In genomic region chr10:112137381-112137987, GRCh38 we compare ENCODE assay signal across 8 cellular contexts. TPM values are rescaled to one million over a fixed set of nuclear protein-coding genes. Genes with fewer than 3 reads are reported as not detected.
DNase-seq lines count a peak whose midpoint lies in the region; ATAC-seq and TF ChIP-seq lines count a peak whose summit lies in the region.

No MANE protein-coding gene starts in this region.

- H3K9me3 ChIP-seq in HEK293 (ENCODE audit: control insufficient read depth, insufficient read depth, low read depth, low read length) = no peaks in the 10 kb centered on the region

- H3K4me1 ChIP-seq in HEK293 (ENCODE audit: control insufficient read depth, insufficient read depth, low read length) = no peaks in the 10 kb centered on the region

- DNase-seq in GM12864 (ENCODE audit: low read depth) (no peak), NCI-H2107 (lab: John Stamatoyannopoulos, UW) (peak; percentile 9), cerebellar cortex (ENCODE audit: low spot score) (peak; percentile 89), left lobe of liver (ENCODE audit: low spot score) (peak; percentile 67)
- DNase-seq in activated CD4-positive, CD25-positive, alpha-beta regulatory T cell treated with anti-CD3 and anti-CD28 coated beads, Interleukin-2, amount 50 U/mL, for 16 hours (ENCODE audit: low read depth, low spot score) = peak; percentile 26
- DNase-seq in stimulated activated CD4-positive, alpha-beta T cell treated with anti-CD3 and anti-CD28 coated beads, Interleukin-4, amount 100 ng/mL, for 1 hour = peak; percentile 61

- POLR2A ChIA-PET in HEK293 (lab: Yijun Ruan, JAX) = no interaction called here

- CTCF ChIA-PET in HEK293 (lab: Yijun Ruan, JAX) = interaction anchor here (0.6 to 4.5 kb wide), 62 partner anchors 9 to 1405 kb away, joined by 3 to 60 read pairs (median 4); partner anchors contain the start of genes ADRA2A and GPAM

- peak; percentile 93 for TF ChIP-seq CTCF in GM12864 (IDR thresholded peaks at IDR 0.05; ENCODE audit: low read depth, low read length, missing control alignments)
- TF ChIP-seq CTCF in HEK293 (tag by site-specific recombination; IDR thresholded peaks at IDR 0.05) = peak; percentile 85

- H3K4me3 ChIP-seq in GM12864 (ENCODE audit: low read depth, low read length) = no peak overlapping the region
- no peak overlapping the region for H3K4me3 ChIP-seq in HEK293 (ENCODE audit: low read depth, low read length)

- no peak overlapping the region for H3K27ac ChIP-seq in HEK293 (ENCODE audit: extremely low read depth, low read depth, low read length)

- H3K36me3 ChIP-seq in HEK293 (ENCODE audit: control insufficient read depth in 2 of 2, insufficient read depth in 1 of 2, low read length in 2 of 2) = no peaks in the 10 kb centered on the region

- peak; percentile 49 for ATAC-seq in left lobe of liver
- ATAC-seq in GM18520 (IDR thresholded peaks at IDR 0.05; ENCODE audit: unreplicated experiment) = no peak

TF ChIP-seq in HEK293, 187 proteins besides CTCF, POLR2A, EP300 and RAD21:
- TF ChIP-seq ZNF654 (tag by site-specific recombination; IDR thresholded peaks at IDR 0.05; ENCODE audit: low read depth) (peak; percentile 90), ZNF302 (tag by site-specific recombination; IDR thresholded peaks at IDR 0.05; ENCODE audit: low read depth) (no peak), ZNF391 (tag by site-specific recombination; IDR thresholded peaks at IDR 0.05; ENCODE audit: borderline replicate concordance, low read depth) (0 out of 2 replicates have a peak, but pooled peaks have one; percentile 31)
TF ChIP-seq in HEK293: peak in this region for 2.

RNA-seq across cellular contexts. Expression of gene GPAM, which starts 46.1 kb away (rescaled TPM):
- total RNA-seq in left lobe of liver = 276 TPM
